ENCODE assay signal across 8 cellular contexts in the genomic region with DNA sequence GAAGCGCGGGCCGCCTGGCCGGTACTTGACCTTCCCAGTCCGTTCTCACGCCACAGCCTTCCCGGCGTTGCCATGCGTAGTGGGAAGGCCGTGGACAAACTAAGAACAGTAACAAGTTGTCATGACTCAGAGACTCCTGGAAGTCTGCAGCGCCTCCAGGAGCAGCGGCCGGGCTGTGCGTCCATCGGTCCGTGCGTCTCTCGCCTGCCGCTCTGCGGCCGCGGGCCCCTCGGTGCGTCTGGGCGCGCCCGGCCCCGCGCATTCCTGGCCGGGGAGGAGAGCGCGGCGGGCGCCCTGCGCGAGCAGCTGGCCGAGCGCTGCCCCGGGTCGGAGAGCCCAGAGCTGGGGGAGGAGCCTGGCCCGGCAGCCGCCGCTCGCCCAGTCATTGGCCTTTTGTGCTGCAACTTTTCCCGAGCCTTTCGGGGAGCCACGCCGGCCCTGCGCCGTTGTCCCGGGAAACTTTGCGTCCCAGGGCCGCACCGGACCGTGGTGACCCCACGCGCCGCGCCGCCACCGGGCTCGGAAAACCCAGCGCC.
A peak's percentile ranks its signal among the peaks of the same experiment; 100 is the strongest.
DNase-seq lines count a peak whose midpoint lies in the region; ATAC-seq, FAIRE-seq and TF ChIP-seq lines count a peak whose summit lies in the region.

No MANE protein-coding gene starts in this region.

- DNase-seq in EH (ENCODE audit: low read depth) (peak; percentile 98), HuH-7.5 (ENCODE audit: low spot score) (peak; percentile 69), adipocyte (ENCODE audit: low read depth) (peak; percentile 98), Right ventricle myocardium superior (peak; percentile 91), ovary (peak; percentile 77 to 89 (median 87)), NCI-H2171 (lab: John Stamatoyannopoulos, UW) (no peak), D721Med (ENCODE audit: insufficient read length, low spot score) (no peak)

- no peak for TF ChIP-seq EP300 in ovary (IDR thresholded peaks at IDR 0.05)

- WGBS in ovary, 3 donors, result 0% methylated on average over 17 to 63 of the region's 63 CpGs

- H3K27me3 ChIP-seq in adipocyte (replicated peaks; ENCODE audit: control insufficient read depth, insufficient read depth, low read length) (no peaks in the 10 kb centered on the region), ovary (no peaks in the 10 kb centered on the region)

- ATAC-seq in Right ventricle myocardium superior (ENCODE audit: poor library complexity), result peak; percentile 90
- ATAC-seq in HG03378 (IDR thresholded peaks at IDR 0.05; ENCODE audit: unreplicated experiment), result no peak

- peak overlapping the region; percentile 89 for H3K4me3 ChIP-seq in adipocyte (ENCODE audit: low read length)
- peak overlapping the region; percentile 59 for H3K4me3 ChIP-seq in ovary

- H3K9ac ChIP-seq in adipocyte (ENCODE audit: low read length), result peak overlapping the region; percentile 93

- intact Hi-C loops in Right ventricle myocardium superior (cut with DNase I), result loop anchor here (2.0 kb wide), 1 partner anchor 60 kb away; no protein-coding TSS in a partner anchor
- intact Hi-C loops in ovary (cut with DNase I), result loop anchor here (2.0 to 10.0 kb wide), 5 partner anchors 58 to 185 kb away; a partner anchor contains a TSS

- TF ChIP-seq POLR2A in ovary (IDR thresholded peaks at IDR 0.05), result peak; percentile 70

- H3K27ac ChIP-seq in ovary, result peak overlapping the region; percentile 96 to 99

- H3K36me3 ChIP-seq in adipocyte (ENCODE audit: control insufficient read depth, insufficient read depth, low read length, severe bottlenecking), result no peaks in the 10 kb centered on the region
- no peaks in the 10 kb centered on the region for H3K36me3 ChIP-seq in ovary

- no peak for FAIRE-seq in D721Med (lab: Jason Lieb, UNC)

- peak; percentile 36 to 87 (median 44) for TF ChIP-seq CTCF in ovary (IDR thresholded peaks at IDR 0.05)
- TF ChIP-seq CTCF in D721Med (IDR thresholded peaks at IDR 0.05; ENCODE audit: insufficient read depth, missing control alignments), result no peak

- H3K9me3 ChIP-seq in adipocyte (ENCODE audit: control insufficient read depth, low read length) (no peaks in the 10 kb centered on the region), ovary (no peaks in the 10 kb centered on the region)

- H3K4me1 ChIP-seq in adipocyte (ENCODE audit: control insufficient read depth, insufficient read depth, low read length) (peaks cover 34% of the 10 kb centered on the region), ovary (ENCODE audit: insufficient read depth) (peaks cover 6% of the 10 kb centered on the region)

Comparison
In these comparisons a context has a peak if more than half of its experiments do, and no peak if none do; other contexts are left out.
1. DNase-seq: peak in EH (single experiment), HuH-7.5 (single experiment), adipocyte (single experiment), Right ventricle myocardium superior (single experiment) and ovary (5 of 5); none in NCI-H2171 (single experiment) and D721Med (single experiment).